Comparison of ENCODE assay signal across 8 cellular contexts in genomic region chr7:158957921-158958471, GRCh38.
DNase-seq lines count a peak whose midpoint lies in the region; ATAC-seq and TF ChIP-seq lines count a peak whose summit lies in the region.

No MANE protein-coding gene starts in this region.

- H3K4ac ChIP-seq in H9 (ENCODE audit: low read depth, low read length): no peak overlapping the region

- H3K27ac Mint-ChIP-seq in H9: no peak overlapping the region; a peak in 1 of 7 replicates

- H2BK15ac ChIP-seq in H9 (ENCODE audit: low read depth, low read length): no peak overlapping the region

- WGBS in H9 (ENCODE audit: extremely low coverage, insufficient read length, low lambda C conversion rate): no CpG with 5 or more reads among the region's 33 CpGs
- WGBS in lung, 2 donors: 6 to 16% methylated on average over 33 of the region's 33 CpGs
- 93% methylated on average over 32 of the region's 33 CpGs for WGBS in smooth muscle cell (ENCODE audit: low lambda C conversion rate)

- no peak overlapping the region for H2BK5ac ChIP-seq in H9 (ENCODE audit: insufficient read length, low read length)

- no peaks in the 10 kb centered on the region; a peak in 3 of 5 replicates for H3K9me3 Mint-ChIP-seq in H9

- peak; percentile 65 for ATAC-seq in lung (ENCODE audit: insufficient read depth, low FRiP score)

- H2AK5ac ChIP-seq in H9 (ENCODE audit: insufficient read length, low read length): no peak overlapping the region

- H3K79me2 ChIP-seq in H9 (ENCODE audit: insufficient read depth, low read length) (no peaks in the 10 kb centered on the region), smooth muscle cell (ENCODE audit: low read depth) (no peaks in the 10 kb centered on the region)

- H4K5ac ChIP-seq in H9 (ENCODE audit: insufficient read length, low read depth, low read length): no peak overlapping the region

- no peaks in the 10 kb centered on the region for H3K4me1 ChIP-seq in H9 (ENCODE audit: insufficient read depth, low read length)
- peaks cover 0 to 3% of the 10 kb centered on the region in 2 donors for H3K4me1 ChIP-seq in lung (ENCODE audit: control insufficient read depth in 2 of 2, insufficient read depth in 2 of 2, low read length in 2 of 2)
- no peaks in the 10 kb centered on the region for H3K4me1 ChIP-seq in smooth muscle cell (ENCODE audit: low read depth)

- no peak overlapping the region for H3K23ac ChIP-seq in H9 (ENCODE audit: insufficient read length, low read depth, low read length)

- H2BK12ac ChIP-seq in H9 (ENCODE audit: insufficient read length, low read depth, low read length): no peak overlapping the region

- H3T11ph ChIP-seq in H9 (ENCODE audit: low read length): no peak overlapping the region

- peak; percentile 90 for DNase-seq in COLO668 (lab: John Stamatoyannopoulos, UW; ENCODE audit: unreplicated experiment)
- peak; percentile 74 for DNase-seq in H9
- DNase-seq in NCI-H510A (lab: John Stamatoyannopoulos, UW): peak; percentile 71
- peak; percentile 40 for DNase-seq in activated naive CD4-positive, alpha-beta T cell treated with anti-CD3 and anti-CD28 coated beads, Interleukin-2, amount 50 U/mL, for 16 hours
- DNase-seq in lung (ENCODE audit: low spot score): peak; percentile 72
- DNase-seq in HCEC 1CT: no peak
- no peak for DNase-seq in GM19238 (ENCODE audit: insufficient read length, low spot score)
- no peak for DNase-seq in smooth muscle cell (lab: John Stamatoyannopoulos, UW; ENCODE audit: unreplicated experiment)

- H3K4me2 ChIP-seq in H9 (ENCODE audit: insufficient read depth, insufficient read length, low read length) (no peak overlapping the region), smooth muscle cell (no peak overlapping the region)

- no peak overlapping the region for H3K14ac ChIP-seq in H9 (ENCODE audit: insufficient read depth, low read length)

- H3K79me1 ChIP-seq in H9 (ENCODE audit: insufficient read depth, low read depth, low read length, poor library complexity, severe bottlenecking): no peaks in the 10 kb centered on the region

- no peak overlapping the region for H3K4me3 ChIP-seq in lung
- H3K4me3 ChIP-seq in smooth muscle cell: no peak overlapping the region

- H3K36me3 ChIP-seq in lung (ENCODE audit: control insufficient read depth in 2 of 2, insufficient read depth in 2 of 2, low read length in 2 of 2) (no peaks in the 10 kb centered on the region), smooth muscle cell (ENCODE audit: low read depth) (no peaks in the 10 kb centered on the region)

- no peaks in the 10 kb centered on the region for H3K9me3 ChIP-seq in H9 (ENCODE audit: control insufficient read depth, low read depth, low read length)
- H3K9me3 ChIP-seq in lung (ENCODE audit: control insufficient read depth in 2 of 2, insufficient read depth in 1 of 2, low read length in 1 of 2): peaks cover 0 to 5% of the 10 kb centered on the region in 2 donors
- H3K9me3 ChIP-seq in smooth muscle cell (replicated peaks; ENCODE audit: low read depth): no peaks in the 10 kb centered on the region

- peaks cover 7 to 16% of the 10 kb centered on the region in 2 experiments; a peak in 2 of 4 replicates for H3K4me1 Mint-ChIP-seq in H9

- H4K8ac ChIP-seq in H9 (replicated peaks; ENCODE audit: insufficient read length, low read depth, low read length): no peak overlapping the region

- H3K9ac ChIP-seq in H9 (ENCODE audit: extremely low read depth, insufficient read length, low read length): no peak overlapping the region
- no peak overlapping the region for H3K9ac ChIP-seq in smooth muscle cell (ENCODE audit: low read depth)

- no peak overlapping the region for H3K56ac ChIP-seq in H9 (ENCODE audit: insufficient read length, low read depth, low read length)

- H3K4me3 Mint-ChIP-seq in H9: no peak overlapping the region

- H2BK120ac ChIP-seq in H9 (ENCODE audit: low read depth, low read length, poor library complexity, severe bottlenecking): no peak overlapping the region

- no peaks in the 10 kb centered on the region for H3F3A ChIP-seq in smooth muscle cell (ENCODE audit: low read depth)

- H3K27me3 ChIP-seq in H9 (ENCODE audit: insufficient read depth, low read length) (no peaks in the 10 kb centered on the region), lung (ENCODE audit: control insufficient read depth, insufficient read depth) (no peaks in the 10 kb centered on the region), smooth muscle cell (ENCODE audit: low read depth) (no peaks in the 10 kb centered on the region)

- no peak overlapping the region for H3K27ac ChIP-seq in H9 (ENCODE audit: insufficient read length, low read depth, low read length)
- no peak overlapping the region for H3K27ac ChIP-seq in lung (ENCODE audit: low read depth in 1 of 2, low read length in 1 of 2)
- no peak overlapping the region for H3K27ac ChIP-seq in smooth muscle cell (ENCODE audit: low read depth)

- H4K20me1 ChIP-seq in H9 (ENCODE audit: control insufficient read depth, insufficient read depth, insufficient read length) (no peaks in the 10 kb centered on the region), smooth muscle cell (ENCODE audit: low read depth) (no peaks in the 10 kb centered on the region)

- H3K18ac ChIP-seq in H9 (ENCODE audit: insufficient read length, low read depth, low read length): no peak overlapping the region

- no peaks in the 10 kb centered on the region for H3K23me2 ChIP-seq in H9 (ENCODE audit: insufficient read length, low read depth, low read length, poor library complexity, severe bottlenecking)

- H3K36me3 Mint-ChIP-seq in H9 (ENCODE audit: insufficient read depth in 1 of 3, low read depth in 3 of 3): no peaks in the 10 kb centered on the region; a peak in 1 of 7 replicates

- TF ChIP-seq CTCF in H9 (conservative IDR thresholded peaks at IDR 0.05) (no peak), lung (IDR thresholded peaks at IDR 0.05; ENCODE audit: control extremely low read depth, extremely low read depth) (no peak), smooth muscle cell (IDR thresholded peaks at IDR 0.05; ENCODE audit: borderline replicate concordance, insufficient read depth, poor library complexity, severe bottlenecking) (no peak)

- H2AFZ ChIP-seq in H9 (ENCODE audit: low read length) (no peak overlapping the region), smooth muscle cell (ENCODE audit: low read depth) (no peak overlapping the region)

- no peak overlapping the region for H2BK20ac ChIP-seq in H9 (ENCODE audit: low read depth, low read length, poor library complexity, severe bottlenecking)

- H3K27me3 Mint-ChIP-seq in H9 (ENCODE audit: low read depth): no peaks in the 10 kb centered on the region

- no peak overlapping the region for H4K91ac ChIP-seq in H9 (ENCODE audit: insufficient read length, low read depth, low read length)

Comparison
In these comparisons a context has a peak if more than half of its experiments do, and no peak if none do; other contexts are left out.
1. DNase-seq: peak in COLO668 (single experiment), H9 (single experiment), NCI-H510A (single experiment), activated naive CD4-positive, alpha-beta T cell treated with anti-CD3 and anti-CD28 coated beads, Interleukin-2, amount 50 U/mL, for 16 hours (single experiment) and lung (single experiment); none in HCEC 1CT (single experiment), GM19238 (single experiment) and smooth muscle cell (single experiment).